25 cellular contexts compared by ENCODE assay signal in the genomic region with DNA sequence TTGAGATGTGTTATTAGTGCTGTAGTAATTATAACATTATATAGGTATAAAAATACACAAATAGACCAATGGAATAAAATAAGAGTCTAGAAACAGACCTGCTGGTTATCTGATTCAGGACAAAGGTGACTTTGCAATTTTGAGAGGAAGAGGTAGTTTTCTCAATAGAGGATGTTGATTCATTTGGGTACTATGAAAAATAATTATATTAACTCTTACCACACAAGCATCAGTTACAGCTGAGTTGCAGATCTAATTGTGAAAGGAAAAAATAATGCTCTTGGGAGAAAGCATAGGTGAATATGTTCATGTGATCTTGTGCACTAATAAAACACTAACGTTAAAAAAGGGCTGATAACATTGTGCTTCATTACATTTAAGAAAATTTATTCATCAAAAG.
DNase-seq lines count a peak whose midpoint lies in the region; ATAC-seq and TF ChIP-seq lines count a peak whose summit lies in the region.
"Had no signal": no experiment of that assay in that cellular context is flagged by ENCODE, and none has a peak within 500 bp of the region (broad histone marks: within the 10 kb centered on the region; RNA-seq: fewer than 3 reads in every experiment).

No MANE protein-coding gene starts in this region.

- no peaks in the 10 kb centered on the region; the same call in 1 of the 2 replicates for H3K36me3 ChIP-seq in Karpas-422 (ENCODE audit: insufficient read depth, low read length)
- H3K36me3 ChIP-seq in neural progenitor cell, result no peaks in the 10 kb centered on the region
- H3K36me3 ChIP-seq: right atrium auricular region had no signal

- H3K4me1 ChIP-seq in Karpas-422 (ENCODE audit: low read length) (peaks cover 13% of the 10 kb centered on the region), neural progenitor cell (peaks cover 25% of the 10 kb centered on the region)
- H3K4me1 ChIP-seq: A549 had no signal

- H3K4me3 ChIP-seq in Karpas-422 (ENCODE audit: low read length) (no peak overlapping the region), neural progenitor cell (no peak overlapping the region)
- H3K4me3 ChIP-seq: A549, GM23248, lung, right atrium auricular region had no signal

- ATAC-seq in GM18867 (IDR thresholded peaks at IDR 0.05; ENCODE audit: unreplicated experiment) (peak; percentile 41), HG02759 (IDR thresholded peaks at IDR 0.05; ENCODE audit: unreplicated experiment) (peak; percentile 57)
- ATAC-seq: A549 had no signal

- no peaks in the 10 kb centered on the region for H3K27me3 Mint-ChIP-seq in neural progenitor cell (ENCODE audit: insufficient read depth, low read depth)
- H3K27me3 Mint-ChIP-seq: activated CD4-positive, alpha-beta T cell treated with anti-CD3 and anti-CD28 coated beads, Interleukin-2, amount 10 ng/mL, durations not matched to agents 24 days and 14 days; stimulated activated naive CD8-positive, alpha-beta T cell treated with anti-CD3 and anti-CD28 coated beads, Interleukin-15, Interleukin-2, amounts not matched to agents 100 ng/mL and 50 ng/mL, for 24 hours; type B pancreatic cell had no signal

- H3K9me3 ChIP-seq in Karpas-422 (ENCODE audit: low read length) (no peaks in the 10 kb centered on the region), neural progenitor cell (ENCODE audit: low read depth) (no peaks in the 10 kb centered on the region)
- H3K9me3 ChIP-seq: A549, right atrium auricular region had no signal

- H2AFZ ChIP-seq in Karpas-422 (ENCODE audit: low read length), result no peak overlapping the region
- no peak overlapping the region for H2AFZ ChIP-seq in neural progenitor cell (replicated peaks)
- H2AFZ ChIP-seq: GM23248 had no signal

- no peaks in the 10 kb centered on the region for H3K79me2 ChIP-seq in Karpas-422 (ENCODE audit: low read length)
- H3K79me2 ChIP-seq in neural progenitor cell (ENCODE audit: low read depth), result no peaks in the 10 kb centered on the region

- H3F3A ChIP-seq in neural progenitor cell (ENCODE audit: low read depth), result no peaks in the 10 kb centered on the region

- H4K20me1 ChIP-seq in Karpas-422 (ENCODE audit: insufficient read depth, low read depth, low read length) (no peaks in the 10 kb centered on the region), neural progenitor cell (ENCODE audit: low read depth) (peaks cover 4% of the 10 kb centered on the region)

- H3K9ac ChIP-seq in Karpas-422 (ENCODE audit: low read length) (no peak overlapping the region), neural progenitor cell (no peak overlapping the region)
- H3K9ac ChIP-seq: GM23248 had no signal

- TF ChIP-seq CTCF in neural progenitor cell (IDR thresholded peaks at IDR 0.05), result no peak

- 0 out of 2 replicates have a peak overlapping the region, but pooled peaks have one; percentile 25 for H3K27ac ChIP-seq in Karpas-422 (ENCODE audit: low read length)
- no peak overlapping the region for H3K27ac ChIP-seq in neural progenitor cell
- H3K27ac ChIP-seq: A549, GM23248, right atrium auricular region had no signal

- no peak overlapping the region for H3K4me3 Mint-ChIP-seq in neural progenitor cell
- H3K4me3 Mint-ChIP-seq: activated CD4-positive, alpha-beta T cell treated with anti-CD3 and anti-CD28 coated beads, Interleukin-2, amount 10 ng/mL, durations not matched to agents 24 days and 14 days; CD14-positive monocyte; stimulated activated naive CD8-positive, alpha-beta T cell treated with anti-CD3 and anti-CD28 coated beads, Interleukin-15, Interleukin-2, amounts not matched to agents 100 ng/mL and 50 ng/mL, for 24 hours; type B pancreatic cell had no signal

- no peak overlapping the region for H3K4me2 ChIP-seq in Karpas-422 (ENCODE audit: low read depth, low read length, poor library complexity, severe bottlenecking)
- H3K4me2 ChIP-seq in neural progenitor cell, result no peak overlapping the region
- H3K4me2 ChIP-seq: A549 had no signal

- H3K9me3 Mint-ChIP-seq in neural progenitor cell, result no peaks in the 10 kb centered on the region
- H3K9me3 Mint-ChIP-seq: activated CD4-positive, alpha-beta T cell treated with anti-CD3 and anti-CD28 coated beads, Interleukin-2, amount 10 ng/mL, durations not matched to agents 24 days and 14 days; stimulated activated naive CD8-positive, alpha-beta T cell treated with anti-CD3 and anti-CD28 coated beads, Interleukin-15, Interleukin-2, amounts not matched to agents 100 ng/mL and 50 ng/mL, for 24 hours; type B pancreatic cell had no signal

- H3K27me3 ChIP-seq in Karpas-422 (ENCODE audit: low read length) (no peaks in the 10 kb centered on the region), neural progenitor cell (no peaks in the 10 kb centered on the region)
- H3K27me3 ChIP-seq: right atrium auricular region had no signal

- no peak overlapping the region for H3K27ac Mint-ChIP-seq in neural progenitor cell
- H3K27ac Mint-ChIP-seq: activated CD4-positive, alpha-beta T cell treated with anti-CD3 and anti-CD28 coated beads, Interleukin-2, amount 10 ng/mL, durations not matched to agents 24 days and 14 days; stimulated activated naive CD8-positive, alpha-beta T cell treated with anti-CD3 and anti-CD28 coated beads, Interleukin-15, Interleukin-2, amounts not matched to agents 100 ng/mL and 50 ng/mL, for 24 hours; type B pancreatic cell had no signal

- DNase-seq in AML-193 (lab: John Stamatoyannopoulos, UW) (peak; percentile 63 to 72), Karpas-422 (peak; percentile 37), neural progenitor cell (ENCODE audit: low spot score) (no peak), cerebellar nuclear complex (lab: John Stamatoyannopoulos, UW) (no peak), HUDEP-2 (lab: John Stamatoyannopoulos, UW; ENCODE audit: unreplicated experiment in 76 of 76) (no peak)
- no peak for DNase-seq in stimulated activated CD8-positive, alpha-beta memory T cell treated with anti-CD3 and anti-CD28 coated beads, Interleukin-4, amount 100 ng/mL, for 48 hours
- DNase-seq: activated CD4-positive, alpha-beta T cell treated with anti-CD3 and anti-CD28 coated beads, Interleukin-2, amount 10 ng/mL, durations not matched to agents 24 days and 14 days; activated CD8-positive, alpha-beta memory T cell treated with anti-CD3 and anti-CD28 coated beads, Interleukin-2, amount 50 U/mL, for 48 hours; activated naive CD4-positive, alpha-beta T cell; aorta; DMS153; GM23248; head of caudate nucleus; islet precursor cell; NCI-H1694; NCI-H226; RPMI8226 had no signal

- H3K9me2 ChIP-seq in Karpas-422 (replicated peaks; ENCODE audit: insufficient read depth, low read length), result no peaks in the 10 kb centered on the region; the same call in 1 of the 2 replicates

- H3K4me1 Mint-ChIP-seq in neural progenitor cell, result peaks cover 19% of the 10 kb centered on the region

- peaks cover 14% of the 10 kb centered on the region for H3K36me3 Mint-ChIP-seq in neural progenitor cell

Comparison
In these comparisons a context has a peak if more than half of its experiments do, and no peak if none do; other contexts are left out.
1. DNase-seq: peak in AML-193 (2 of 2) and Karpas-422 (single experiment); none in neural progenitor cell (single experiment), cerebellar nuclear complex (0 of 2), HUDEP-2 (0 of 76) and stimulated activated CD8-positive, alpha-beta memory T cell treated with anti-CD3 and anti-CD28 coated beads, Interleukin-4, amount 100 ng/mL, for 48 hours (single experiment).